27 cellular contexts compared by ENCODE assay signal in genomic region chr22:46153930-46154329, GRCh38. TPM values are rescaled to one million over a fixed set of nuclear protein-coding genes. Genes with fewer than 3 reads are reported as not detected.
DNase-seq lines count a peak whose midpoint lies in the region; ATAC-seq, FAIRE-seq and TF ChIP-seq lines count a peak whose summit lies in the region.
"Had no signal": no experiment of that assay in that cellular context is flagged by ENCODE, and none has a peak within 500 bp of the region (broad histone marks: within the 10 kb centered on the region; RNA-seq: fewer than 3 reads in every experiment).

No MANE protein-coding gene starts in this region.

- H3K9me3 ChIP-seq in Caco-2, result no peaks in the 10 kb centered on the region
- no peaks in the 10 kb centered on the region for H3K9me3 ChIP-seq in HEK293 (ENCODE audit: control insufficient read depth, insufficient read depth, low read depth, low read length)
- no peaks in the 10 kb centered on the region for H3K9me3 ChIP-seq in GM12878 (replicated peaks; ENCODE audit: control insufficient read depth, insufficient read depth, low read length)
- no peaks in the 10 kb centered on the region for H3K9me3 ChIP-seq in prostate gland
- H3K9me3 ChIP-seq: HAP-1 had no signal

- H3K27ac Mint-ChIP-seq in Caco-2 (ENCODE audit: unreplicated experiment), result no peak overlapping the region
- H3K27ac Mint-ChIP-seq in neural crest cell (ENCODE audit: unreplicated experiment), result no peak overlapping the region

- no peaks in the 10 kb centered on the region for H3K4me1 Mint-ChIP-seq in Caco-2 (ENCODE audit: low read depth, unreplicated experiment)
- H3K4me1 Mint-ChIP-seq in neural crest cell, result peaks cover 12% of the 10 kb centered on the region

- DNase-seq in Caco-2 (no peak), GM12878 (ENCODE audit: low read depth, low spot score) (no peak), neural crest cell (ENCODE audit: low read depth, low spot score) (no peak), prostate gland (ENCODE audit: low spot score) (no peak), NCI-H2196 treated with DMSO at 0.1 percent for 48 hours (lab: John Stamatoyannopoulos, UW; ENCODE audit: unreplicated experiment) (no peak), NCI-H2171 treated with DMSO at 0.1 percent for 48 hours (lab: John Stamatoyannopoulos, UW) (no peak)
- DNase-seq: C1 segment of cervical spinal cord; CD4-positive, alpha-beta memory T cell; COR-L47; DMS 273 treated with DMSO at 0.1 percent for 48 hours; GOT3; IMR-90; NCI-H1092; NCI-H1436; NCI-H187; NCI-H2081 treated with DMSO at 0.1 percent for 48 hours; NCI-H2171; NCI-H524; NCI-H748 treated with DMSO at 0.1 percent for 48 hours; PC-9; Right ventricle myocardium superior; RPMI8226; T-helper 1 cell had no signal

- H3K4me3 Mint-ChIP-seq in Caco-2 (ENCODE audit: unreplicated experiment) (no peak overlapping the region), neural crest cell (peak overlapping the region; percentile 54)

- TF ChIP-seq RAD21 in GM12878 (IDR thresholded peaks at IDR 0.05; ENCODE audit: insufficient read depth, low read depth, low read length), result no peak

- in situ Hi-C loops in GM12878 (cut with MboI), result no loop called here

- no peak for TF ChIP-seq EP300 in GM12878 (IDR thresholded peaks at IDR 0.05; ENCODE audit: borderline replicate concordance in 1 of 2, control insufficient read depth in 1 of 2, low read depth in 2 of 2, low read length in 2 of 2)

- no peaks in the 10 kb centered on the region for H3K27me3 Mint-ChIP-seq in Caco-2 (ENCODE audit: insufficient read depth, unreplicated experiment)
- peaks cover 15% of the 10 kb centered on the region for H3K27me3 Mint-ChIP-seq in neural crest cell (ENCODE audit: low read depth)
- H3K27me3 Mint-ChIP-seq: CD4-positive, alpha-beta memory T cell had no signal

- no peak overlapping the region for H3K9ac ChIP-seq in GM12878 (ENCODE audit: control insufficient read depth, insufficient read depth, low read length)
- H3K9ac ChIP-seq: KMS-11 had no signal

- H3K79me2 ChIP-seq in GM12878 (ENCODE audit: control insufficient read depth, insufficient read depth, low read length), result peaks cover 5% of the 10 kb centered on the region

- H3K27me3 ChIP-seq in Caco-2 (replicated peaks; ENCODE audit: control insufficient read depth, insufficient read depth, low read length) (no peaks in the 10 kb centered on the region), GM12878 (replicated peaks in 1 of 2; ENCODE audit: control insufficient read depth in 2 of 2, insufficient read depth in 2 of 2, low read length in 1 of 2) (peaks cover 2 to 6% of the 10 kb centered on the region in 2 experiments; a peak in 3 of 4 replicates), prostate gland (replicated peaks; ENCODE audit: insufficient read depth) (no peaks in the 10 kb centered on the region)

- H2AFZ ChIP-seq in GM12878 (ENCODE audit: control insufficient read depth, low read depth, low read length), result no peak overlapping the region
- H2AFZ ChIP-seq: PC-9 had no signal

- H3K9me3 Mint-ChIP-seq in Caco-2 (ENCODE audit: unreplicated experiment), result no peaks in the 10 kb centered on the region
- no peaks in the 10 kb centered on the region for H3K9me3 Mint-ChIP-seq in neural crest cell
- H3K9me3 Mint-ChIP-seq: CD4-positive, alpha-beta memory T cell had no signal

- H3K36me3 Mint-ChIP-seq in Caco-2 (ENCODE audit: insufficient read depth, unreplicated experiment) (peaks cover 23% of the 10 kb centered on the region), neural crest cell (ENCODE audit: low read depth) (no peaks in the 10 kb centered on the region)

- WGBS in GM12878 (ENCODE audit: insufficient coverage, insufficient replicate concordance, low lambda C conversion rate, missing lambda C conversion rate), result 97% methylated on average over 3 of the region's 3 CpGs
- WGBS in prostate gland, result 78% methylated on average over 3 of the region's 3 CpGs

- CTCF ChIA-PET in Caco-2 (lab: Charles Lee), result no interaction called here
- CTCF ChIA-PET in HEK293 (lab: Yijun Ruan, JAX), result interaction anchor here (1.6 kb wide), 1 partner anchor 37 kb away, joined by 6 read pairs; no protein-coding TSS in a partner anchor
- CTCF ChIA-PET in GM12878 (lab: Yijun Ruan, JAX), result no interaction called here

- ATAC-seq in GM12878, result no peak

- no peak overlapping the region for H3K4me2 ChIP-seq in GM12878 (ENCODE audit: control insufficient read depth, insufficient read depth)
- H3K4me2 ChIP-seq: KMS-11, PC-9 had no signal

- no peak for FAIRE-seq in GM12878 (lab: Jason Lieb, UNC)

- H3K4me1 ChIP-seq in Caco-2 (peaks cover 5% of the 10 kb centered on the region; the same call in 1 of the 2 replicates), HEK293 (ENCODE audit: control insufficient read depth, insufficient read depth, low read length) (peaks cover 7% of the 10 kb centered on the region), GM12878 (ENCODE audit: control insufficient read depth, insufficient read depth, low read length) (peaks cover 7% of the 10 kb centered on the region), prostate gland (replicated peaks) (no peaks in the 10 kb centered on the region)

- no peak overlapping the region for H3K4me3 ChIP-seq in Caco-2 (ENCODE audit: low read depth, low read length)
- no peak overlapping the region for H3K4me3 ChIP-seq in HEK293 (ENCODE audit: low read depth, low read length)
- no peak overlapping the region for H3K4me3 ChIP-seq in GM12878
- H3K4me3 ChIP-seq in prostate gland, result no peak overlapping the region
- H3K4me3 ChIP-seq: HAP-1, PC-9, SJSA1 had no signal

- H4K20me1 ChIP-seq in GM12878 (ENCODE audit: control insufficient read depth, insufficient read depth), result 0 out of 2 replicates have a peak, but pooled peaks cover under 1% of the 10 kb centered on the region

- H3K27ac ChIP-seq in HEK293 (ENCODE audit: extremely low read depth, low read depth, low read length) (no peak overlapping the region), GM12878 (ENCODE audit: control insufficient read depth, insufficient read depth) (no peak overlapping the region), prostate gland (no peak overlapping the region)
- H3K27ac ChIP-seq: KMS-11, PC-9, SJSA1 had no signal

- RAD21 ChIA-PET in GM12878 (lab: Charles Lee; ENCODE audit: unreplicated experiment), result no interaction called here

- POLR2A ChIA-PET in Caco-2 (lab: Charles Lee), result no interaction called here
- POLR2A ChIA-PET in HEK293 (lab: Yijun Ruan, JAX), result no interaction called here
- POLR2A ChIA-PET in GM12878 (lab: Charles Lee), result no interaction called here

- no peak for TF ChIP-seq CTCF in Caco-2 (IDR thresholded peaks at IDR 0.05; ENCODE audit: insufficient read depth in 1 of 2, low read depth in 1 of 2, low read length in 1 of 2, severe bottlenecking in 1 of 2, unreplicated experiment in 1 of 2)
- TF ChIP-seq CTCF in HEK293 (tag by site-specific recombination; IDR thresholded peaks at IDR 0.05), result no peak
- no peak for TF ChIP-seq CTCF in GM12878 (IDR thresholded peaks at IDR 0.05 in 2 of 3, conservative IDR thresholded peaks at IDR 0.05 in 1 of 3; ENCODE audit: control insufficient read depth in 2 of 3, extremely low read depth in 1 of 3, insufficient read depth in 1 of 3, low read depth in 3 of 3, low read length in 3 of 3)
- TF ChIP-seq CTCF in neural crest cell (conservative IDR thresholded peaks at IDR 0.05), result no peak
- no peak for TF ChIP-seq CTCF in prostate gland (IDR thresholded peaks at IDR 0.05)

- no peak for TF ChIP-seq POLR2A in GM12878 (IDR thresholded peaks at IDR 0.05; ENCODE audit: low read depth, low read length)
- no peak for TF ChIP-seq POLR2A in prostate gland (IDR thresholded peaks at IDR 0.05)

- SMC1A ChIA-PET in GM12878 (lab: Charles Lee; ENCODE audit: uncharacterized antibody, unreplicated experiment), result interaction anchor here (1.7 kb wide), 1 partner anchor 143 kb away, joined by 3 read pairs; the partner anchor contains the start of gene GTSE1

- intact Hi-C loops in Caco-2 (cut with micrococcal nuclease; ENCODE audit: unreplicated experiment), result no loop called here
- intact Hi-C loops in GM12878 (cut with micrococcal nuclease; ENCODE audit: unreplicated experiment), result loop anchor here (5.0 kb wide), 1 partner anchor 98 kb away; the partner anchor contains the start of gene CDPF1
- intact Hi-C loops in prostate gland (cut with DNase I), result loop anchor here (5.0 kb wide), 1 partner anchor 113 kb away; the partner anchor contains the start of gene TTC38

- H3K36me3 ChIP-seq in Caco-2 (ENCODE audit: control insufficient read depth, insufficient read depth, low read length) (no peaks in the 10 kb centered on the region), HEK293 (ENCODE audit: control insufficient read depth in 2 of 2, insufficient read depth in 1 of 2, low read length in 2 of 2) (peaks cover 17 to 28% of the 10 kb centered on the region in 2 experiments), GM12878 (ENCODE audit: control insufficient read depth in 2 of 2, insufficient read depth in 2 of 2, low read length in 1 of 2) (no peaks in the 10 kb centered on the region), prostate gland (no peaks in the 10 kb centered on the region)

- BruUV-seq in Caco-2 (replicated peaks; lab: Mats Ljungman, UMichigan), result TSS peak; percentile 30
- TSS peak; percentile 52 for BruUV-seq in GM12878 (replicated peaks; lab: Mats Ljungman, UMichigan)

TF ChIP-seq in GM12878, 131 proteins besides CTCF, POLR2A, EP300 and RAD21 (continues in another document):
- TF ChIP-seq STAT1 (conservative IDR thresholded peaks at IDR 0.05), result no peak

RNA-seq across cellular contexts. Expression of gene PPARA, which starts 3.6 kb away (rescaled TPM):
- total RNA-seq in Caco-2 (2022) (13.4 and 15.9 TPM in 2 replicates), GM12878 (2014; rRNA removed) (3.6 and 6.2 TPM in 2 replicates), GM12878 (2014; rRNA removed; fragmentation: Illumina TruSeq; extraction: Trizol) (5.7 and 7.7 TPM in 2 replicates), GM12878 (2021) (7.6 and 10.1 TPM in 2 replicates), neural crest cell (15.6 and 18.1 TPM in 2 replicates), prostate gland (10 to 100 TPM; 21.2 to 27.3 TPM)
- 59.9 and 66.3 TPM in 2 replicates for total RNA-seq in GM12878 (2013; cell fraction: nucleolus; rRNA removed)
- polyA plus RNA-seq in GM12878 (2011; ENCODE audit: low read depth), result 5.4 TPM
- polyA plus RNA-seq in GM12878 (2011; rRNA removed) (10.4 TPM in 2 replicates), GM12878 (2014; fragmentation: Illumina TruSeq; extraction: Trizol) (4.7 and 4.8 TPM in 2 replicates), GM12878 (2014; fragmentation: Nextera tagmentation; extraction: Ambion mirVana) (1 to 10 TPM in 1 of 2 experiments, under 1 TPM in 1; 0.72 to 1.0 TPM), GM12878 (2014; rRNA removed) (4.9 and 5.2 TPM in 2 replicates), GM12878 (2016; fragmentation: Nextera tagmentation; extraction: Ambion mirVana) (1 to 10 TPM; 2.4 to 4.4 TPM)
- 9.0 and 9.3 TPM in 2 replicates for polyA plus RNA-seq in GM12878 (2011; cell fraction: cytosol; rRNA removed)
- polyA plus RNA-seq in GM12878 (2011; cell fraction: nucleus; rRNA removed), result 8.8 and 10.9 TPM in 2 replicates
- polyA plus RNA-seq in GM12878 (2012), result 9.0 and 9.1 TPM in 2 replicates
- 17.7 and 23.9 TPM in 2 replicates for polyA minus RNA-seq in GM12878 (2011; rRNA and poly(A)+ RNA removed)
- 6.3 and 7.9 TPM in 2 replicates for polyA minus RNA-seq in GM12878 (2011; cell fraction: cytosol; rRNA and poly(A)+ RNA removed)
- polyA minus RNA-seq in GM12878 (2011; cell fraction: nucleus; rRNA and poly(A)+ RNA removed), result 15.0 and 19.8 TPM in 2 replicates
